11 cellular contexts compared by ENCODE assay signal in the genomic region with DNA sequence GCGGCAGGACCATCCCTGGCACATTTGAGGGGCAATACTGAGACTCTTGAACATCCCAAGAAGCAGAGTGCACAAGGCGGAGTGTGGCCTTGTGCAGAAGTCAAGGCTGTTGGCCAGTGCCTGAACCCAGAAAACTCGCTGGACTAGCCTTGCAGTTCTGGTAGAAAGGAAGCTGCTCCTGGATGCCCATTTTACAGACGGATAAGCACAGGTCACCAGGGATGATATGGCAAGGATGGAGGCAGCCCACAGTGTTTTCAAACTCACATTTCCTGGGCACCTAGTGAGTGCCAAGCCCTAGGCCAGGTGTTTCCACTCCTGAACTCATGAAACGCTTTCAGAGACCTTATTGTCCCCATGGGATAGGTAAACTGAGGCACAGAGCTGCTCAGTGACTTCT. TPM values are rescaled to one million over a fixed set of nuclear protein-coding genes. Genes with fewer than 3 reads are reported as not detected.
DNase-seq lines count a peak whose midpoint lies in the region; ATAC-seq and TF ChIP-seq lines count a peak whose summit lies in the region.
"Had no signal": no experiment of that assay in that cellular context is flagged by ENCODE, and none has a peak within 500 bp of the region (broad histone marks: within the 10 kb centered on the region; RNA-seq: fewer than 3 reads in every experiment).

No MANE protein-coding gene starts in this region.

- no peaks in the 10 kb centered on the region for H3K9me3 Mint-ChIP-seq in activated T-cell treated with anti-CD3 and anti-CD28 coated beads, Interleukin-2, amount 50 U/mL, for 4 hours
- no peaks in the 10 kb centered on the region for H3K9me3 Mint-ChIP-seq in activated T-helper 1 cell treated with anti-CD3 and anti-CD28 coated beads, Interleukin-12 subunit alpha, Interleukin-12 subunit beta, Interleukin-2, Interleukin-4 antibody, amounts not matched to agents 30 ng/mL and 10 ng/mL and 1 ng/mL, durations not matched to agents 14 hours and 24 hours and 36 hours
- no peaks in the 10 kb centered on the region for H3K9me3 Mint-ChIP-seq in mesothelial cell of epicardium
- H3K9me3 Mint-ChIP-seq in stimulated activated naive CD8-positive, alpha-beta T cell treated with anti-CD3 and anti-CD28 coated beads, Interleukin-15, amount 100 ng/mL, for 72 hours, result no peaks in the 10 kb centered on the region

- ATAC-seq in activated T-cell treated with anti-CD3 and anti-CD28 coated beads, Interleukin-2, amount 50 U/mL, for 4 hours, result no peak
- ATAC-seq in stimulated activated naive CD8-positive, alpha-beta T cell treated with anti-CD3 and anti-CD28 coated beads, Interleukin-15, amount 100 ng/mL, for 72 hours, result no peak
- no peak for ATAC-seq in GM21360 (IDR thresholded peaks at IDR 0.05; ENCODE audit: unreplicated experiment)
- ATAC-seq: esophagus mucosa had no signal

- H3K4me3 Mint-ChIP-seq in activated T-cell treated with anti-CD3 and anti-CD28 coated beads, Interleukin-2, amount 50 U/mL, for 4 hours, result peak overlapping the region; percentile 96
- H3K4me3 Mint-ChIP-seq in activated T-helper 1 cell treated with anti-CD3 and anti-CD28 coated beads, Interleukin-12 subunit alpha, Interleukin-12 subunit beta, Interleukin-2, Interleukin-4 antibody, amounts not matched to agents 30 ng/mL and 10 ng/mL and 1 ng/mL, durations not matched to agents 14 hours and 24 hours and 36 hours, result no peak overlapping the region
- H3K4me3 Mint-ChIP-seq in mesothelial cell of epicardium, result peak overlapping the region; percentile 49
- peak overlapping the region; percentile 18 to 45 for H3K4me3 Mint-ChIP-seq in stimulated activated naive CD8-positive, alpha-beta T cell treated with anti-CD3 and anti-CD28 coated beads, Interleukin-15, amount 100 ng/mL, for 72 hours

- no peaks in the 10 kb centered on the region for H3K27me3 Mint-ChIP-seq in activated T-cell treated with anti-CD3 and anti-CD28 coated beads, Interleukin-2, amount 50 U/mL, for 4 hours (ENCODE audit: low read depth)
- H3K27me3 Mint-ChIP-seq in activated T-helper 1 cell treated with anti-CD3 and anti-CD28 coated beads, Interleukin-12 subunit alpha, Interleukin-12 subunit beta, Interleukin-2, Interleukin-4 antibody, amounts not matched to agents 30 ng/mL and 10 ng/mL and 1 ng/mL, durations not matched to agents 14 hours and 24 hours and 36 hours (ENCODE audit: insufficient read depth), result peaks cover 5% of the 10 kb centered on the region
- H3K27me3 Mint-ChIP-seq in mesothelial cell of epicardium (ENCODE audit: low read depth), result peaks cover 25% of the 10 kb centered on the region
- no peaks in the 10 kb centered on the region for H3K27me3 Mint-ChIP-seq in stimulated activated naive CD8-positive, alpha-beta T cell treated with anti-CD3 and anti-CD28 coated beads, Interleukin-15, amount 100 ng/mL, for 72 hours

- TF ChIP-seq CTCF in mesothelial cell of epicardium (IDR thresholded peaks at IDR 0.05; ENCODE audit: unreplicated experiment), result no peak

- intact Hi-C loops in activated T-helper 1 cell treated with anti-CD3 and anti-CD28 coated beads, Interleukin-12 subunit alpha, Interleukin-12 subunit beta, Interleukin-2, Interleukin-4 antibody, amounts not matched to agents 30 ng/mL and 10 ng/mL and 1 ng/mL, durations not matched to agents 14 hours and 24 hours and 36 hours (cut with micrococcal nuclease), result loop anchor here (10.0 kb wide), 1 partner anchor 1308 kb away; a partner anchor contains a TSS
- intact Hi-C loops in posterior cingulate gyrus (cut with DNase I), result loop anchor here (5.0 to 10.0 kb wide), 2 partner anchors 158 to 241 kb away; a partner anchor contains a TSS

- H3K27ac Mint-ChIP-seq in activated T-helper 1 cell treated with anti-CD3 and anti-CD28 coated beads, Interleukin-12 subunit alpha, Interleukin-12 subunit beta, Interleukin-2, Interleukin-4 antibody, amounts not matched to agents 30 ng/mL and 10 ng/mL and 1 ng/mL, durations not matched to agents 14 hours and 24 hours and 36 hours, result peak overlapping the region; percentile 42
- no peak overlapping the region for H3K27ac Mint-ChIP-seq in mesothelial cell of epicardium
- no peak overlapping the region for H3K27ac Mint-ChIP-seq in stimulated activated naive CD8-positive, alpha-beta T cell treated with anti-CD3 and anti-CD28 coated beads, Interleukin-15, amount 100 ng/mL, for 72 hours

- DNase-seq in activated T-cell treated with anti-CD3 and anti-CD28 coated beads, Interleukin-2, amount 50 U/mL, for 4 hours, result no peak
- DNase-seq in activated T-cell treated with anti-CD3 and anti-CD28 coated beads, Interleukin-2, amount 50 U/mL, for 1 hour, result no peak
- no peak for DNase-seq in activated T-helper 1 cell treated with anti-CD3 and anti-CD28 coated beads, Interleukin-12 subunit alpha, Interleukin-12 subunit beta, Interleukin-2, Interleukin-4 antibody, amounts not matched to agents 30 ng/mL and 10 ng/mL and 1 ng/mL, durations not matched to agents 14 hours and 24 hours and 36 hours (ENCODE audit: low spot score)
- no peak for DNase-seq in mesothelial cell of epicardium (ENCODE audit: low spot score in 2 of 2, unreplicated experiment in 2 of 2)
- DNase-seq in stimulated activated naive CD8-positive, alpha-beta T cell treated with anti-CD3 and anti-CD28 coated beads, Interleukin-15, amount 100 ng/mL, for 72 hours, result no peak
- DNase-seq in NCI-H2029 treated with DMSO at 0.1 percent for 48 hours (lab: John Stamatoyannopoulos, UW), result no peak
- DNase-seq in posterior cingulate gyrus, result no peak
- DNase-seq: KG1; stimulated activated CD4-positive, alpha-beta T cell treated with anti-CD3 and anti-CD28 coated beads, Interleukin-4, amount 100 ng/mL, for 24 hours had no signal

- H3K36me3 Mint-ChIP-seq in activated T-cell treated with anti-CD3 and anti-CD28 coated beads, Interleukin-2, amount 50 U/mL, for 4 hours (ENCODE audit: insufficient read depth), result peaks cover 11% of the 10 kb centered on the region
- H3K36me3 Mint-ChIP-seq in activated T-helper 1 cell treated with anti-CD3 and anti-CD28 coated beads, Interleukin-12 subunit alpha, Interleukin-12 subunit beta, Interleukin-2, Interleukin-4 antibody, amounts not matched to agents 30 ng/mL and 10 ng/mL and 1 ng/mL, durations not matched to agents 14 hours and 24 hours and 36 hours (ENCODE audit: low read depth), result peaks cover 16% of the 10 kb centered on the region
- no peaks in the 10 kb centered on the region for H3K36me3 Mint-ChIP-seq in mesothelial cell of epicardium

- peaks cover 52% of the 10 kb centered on the region for H3K4me1 Mint-ChIP-seq in activated T-cell treated with anti-CD3 and anti-CD28 coated beads, Interleukin-2, amount 50 U/mL, for 4 hours (ENCODE audit: low read depth)
- H3K4me1 Mint-ChIP-seq in activated T-helper 1 cell treated with anti-CD3 and anti-CD28 coated beads, Interleukin-12 subunit alpha, Interleukin-12 subunit beta, Interleukin-2, Interleukin-4 antibody, amounts not matched to agents 30 ng/mL and 10 ng/mL and 1 ng/mL, durations not matched to agents 14 hours and 24 hours and 36 hours (ENCODE audit: low read depth), result peaks cover 39% of the 10 kb centered on the region
- H3K4me1 Mint-ChIP-seq in mesothelial cell of epicardium, result peaks cover 28% of the 10 kb centered on the region
- H3K4me1 Mint-ChIP-seq in stimulated activated naive CD8-positive, alpha-beta T cell treated with anti-CD3 and anti-CD28 coated beads, Interleukin-15, amount 100 ng/mL, for 72 hours, result peaks cover 69% of the 10 kb centered on the region

RNA-seq across cellular contexts. Expression of a gene that starts 1.7 kb away (rescaled TPM):
- total RNA-seq in activated T-cell treated with anti-CD3 and anti-CD28 coated beads, Interleukin-2, amount 50 U/mL, for 4 hours, result 100 to 1,000 TPM; 216 to 260 (median 253) TPM
- 177 and 185 TPM in 2 replicates for total RNA-seq in activated T-helper 1 cell treated with anti-CD3 and anti-CD28 coated beads, Interleukin-12 subunit alpha, Interleukin-12 subunit beta, Interleukin-2, Interleukin-4 antibody, amounts not matched to agents 30 ng/mL and 10 ng/mL and 1 ng/mL, durations not matched to agents 14 hours and 24 hours and 36 hours
- 24.5 to 26.8 TPM (median 26.0 TPM) in 3 replicates for total RNA-seq in mesothelial cell of epicardium

RNA-seq across cellular contexts. Expression of a gene that starts 29.6 kb away (rescaled TPM):
- total RNA-seq in activated T-cell treated with anti-CD3 and anti-CD28 coated beads, Interleukin-2, amount 50 U/mL, for 4 hours, result under 1 TPM; 0.73 to 0.98 (median 0.90) TPM
- total RNA-seq in activated T-helper 1 cell treated with anti-CD3 and anti-CD28 coated beads, Interleukin-12 subunit alpha, Interleukin-12 subunit beta, Interleukin-2, Interleukin-4 antibody, amounts not matched to agents 30 ng/mL and 10 ng/mL and 1 ng/mL, durations not matched to agents 14 hours and 24 hours and 36 hours, result 1.6 and 1.7 TPM in 2 replicates
- 12.3 to 12.7 TPM (median 12.7 TPM) in 3 replicates for total RNA-seq in mesothelial cell of epicardium
